In genomic region chr22:23715811-23716355, GRCh38 we compare ENCODE assay signal across 9 cellular contexts. TPM values are rescaled to one million over a fixed set of nuclear protein-coding genes. Genes with fewer than 3 reads are reported as not detected.
A peak's percentile ranks its signal among the peaks of the same experiment; 100 is the strongest.
DNase-seq lines count a peak whose midpoint lies in the region; ATAC-seq and TF ChIP-seq lines count a peak whose summit lies in the region.
"Had no signal": no experiment of that assay in that cellular context is flagged by ENCODE, and none has a peak within 500 bp of the region (broad histone marks: within the 10 kb centered on the region; RNA-seq: fewer than 3 reads in every experiment).

No MANE protein-coding gene starts in this region.

- TF ChIP-seq CTCF in WI38 (IDR thresholded peaks at IDR 0.05; ENCODE audit: low read depth, low read length) (no peak), suprapubic skin (IDR thresholded peaks at IDR 0.05) (no peak), GM13977 (IDR thresholded peaks at IDR 0.05; ENCODE audit: extremely low read depth, insufficient read depth, missing control alignments) (no peak)

- peaks cover 37% of the 10 kb centered on the region for H3K36me3 ChIP-seq in suprapubic skin

- no peak for ATAC-seq in GM18517 (IDR thresholded peaks at IDR 0.05; ENCODE audit: unreplicated experiment)
- ATAC-seq in GM21723 (IDR thresholded peaks at IDR 0.05; ENCODE audit: unreplicated experiment) = no peak

- no peaks in the 10 kb centered on the region for H3K27me3 Mint-ChIP-seq in activated T-cell treated with anti-CD3 and anti-CD28 coated beads, Interleukin-2, amount 50 U/mL, for 24 hours

- H3K27ac ChIP-seq in suprapubic skin = no peak overlapping the region

- no peaks in the 10 kb centered on the region for H3K27me3 ChIP-seq in suprapubic skin

- in situ Hi-C loops in GM13977 (cut with MboI; ENCODE audit: low pct_unique_long_range_greater_than_20kb, low sequenced_read_pairs, unreplicated experiment) = no loop called here

- peak overlapping the region; percentile 88 for H3K27ac Mint-ChIP-seq in activated T-cell treated with anti-CD3 and anti-CD28 coated beads, Interleukin-2, amount 50 U/mL, for 24 hours

- H3K4me1 ChIP-seq in suprapubic skin = peaks cover 15% of the 10 kb centered on the region

- no peak for TF ChIP-seq POLR2A in suprapubic skin (IDR thresholded peaks at IDR 0.05)

- no peaks in the 10 kb centered on the region for H3K9me3 ChIP-seq in suprapubic skin

- 78% methylated on average over 17 of the region's 17 CpGs for WGBS in suprapubic skin

- peaks cover 32% of the 10 kb centered on the region for H3K4me1 Mint-ChIP-seq in activated T-cell treated with anti-CD3 and anti-CD28 coated beads, Interleukin-2, amount 50 U/mL, for 24 hours (ENCODE audit: low read depth)

- DNase-seq in activated T-cell treated with anti-CD3 and anti-CD28 coated beads, Interleukin-2, amount 50 U/mL, for 24 hours = no peak
- no peak for DNase-seq in activated T-cell treated with anti-CD3 and anti-CD28 coated beads, Interleukin-2, amount 50 U/mL, for 1 hour
- DNase-seq in kidney tubule cell (ENCODE audit: low spot score) = peak; percentile 25
- no peak for DNase-seq in suprapubic skin (ENCODE audit: low spot score in 2 of 2)
- DNase-seq in GM13977 (ENCODE audit: low spot score) = no peak
- DNase-seq: activated CD4-positive, alpha-beta T cell treated with anti-CD3 and anti-CD28 coated beads for 4 hours had no signal

- peak overlapping the region; percentile 82 for H3K4me3 ChIP-seq in WI38 (ENCODE audit: low read depth, low read length)
- peak overlapping the region; percentile 79 for H3K4me3 ChIP-seq in suprapubic skin

- peaks cover 41% of the 10 kb centered on the region for H3K36me3 Mint-ChIP-seq in activated T-cell treated with anti-CD3 and anti-CD28 coated beads, Interleukin-2, amount 50 U/mL, for 24 hours (ENCODE audit: low read depth)

- H3K9me3 Mint-ChIP-seq in activated T-cell treated with anti-CD3 and anti-CD28 coated beads, Interleukin-2, amount 50 U/mL, for 24 hours = no peaks in the 10 kb centered on the region

- peak overlapping the region; percentile 80 for H3K4me3 Mint-ChIP-seq in activated T-cell treated with anti-CD3 and anti-CD28 coated beads, Interleukin-2, amount 50 U/mL, for 24 hours

- no peak for TF ChIP-seq EP300 in suprapubic skin (IDR thresholded peaks at IDR 0.05)

RNA-seq across cellular contexts. Expression of gene RGL4, which starts 25.1 kb away (rescaled TPM):
- not detected for total RNA-seq in suprapubic skin

RNA-seq across cellular contexts. Expression of gene ZNF70, which starts 35.0 kb away (rescaled TPM):
- total RNA-seq in suprapubic skin = 1 to 10 TPM; 1.7 to 5.1 (median 3.1) TPM

RNA-seq across cellular contexts. Expression of gene VPREB3, which starts 38.3 kb away (rescaled TPM):
- total RNA-seq in suprapubic skin = not detected

RNA-seq across cellular contexts. Expression of gene C22orf15, which starts 46.9 kb away (rescaled TPM):
- total RNA-seq in suprapubic skin = not detected

RNA-seq across cellular contexts. Expression of gene CHCHD10, which starts 51.9 kb away (rescaled TPM):
- total RNA-seq in suprapubic skin = 10 to 100 TPM; 26.7 to 46.4 (median 32.2) TPM
